In the genomic region with DNA sequence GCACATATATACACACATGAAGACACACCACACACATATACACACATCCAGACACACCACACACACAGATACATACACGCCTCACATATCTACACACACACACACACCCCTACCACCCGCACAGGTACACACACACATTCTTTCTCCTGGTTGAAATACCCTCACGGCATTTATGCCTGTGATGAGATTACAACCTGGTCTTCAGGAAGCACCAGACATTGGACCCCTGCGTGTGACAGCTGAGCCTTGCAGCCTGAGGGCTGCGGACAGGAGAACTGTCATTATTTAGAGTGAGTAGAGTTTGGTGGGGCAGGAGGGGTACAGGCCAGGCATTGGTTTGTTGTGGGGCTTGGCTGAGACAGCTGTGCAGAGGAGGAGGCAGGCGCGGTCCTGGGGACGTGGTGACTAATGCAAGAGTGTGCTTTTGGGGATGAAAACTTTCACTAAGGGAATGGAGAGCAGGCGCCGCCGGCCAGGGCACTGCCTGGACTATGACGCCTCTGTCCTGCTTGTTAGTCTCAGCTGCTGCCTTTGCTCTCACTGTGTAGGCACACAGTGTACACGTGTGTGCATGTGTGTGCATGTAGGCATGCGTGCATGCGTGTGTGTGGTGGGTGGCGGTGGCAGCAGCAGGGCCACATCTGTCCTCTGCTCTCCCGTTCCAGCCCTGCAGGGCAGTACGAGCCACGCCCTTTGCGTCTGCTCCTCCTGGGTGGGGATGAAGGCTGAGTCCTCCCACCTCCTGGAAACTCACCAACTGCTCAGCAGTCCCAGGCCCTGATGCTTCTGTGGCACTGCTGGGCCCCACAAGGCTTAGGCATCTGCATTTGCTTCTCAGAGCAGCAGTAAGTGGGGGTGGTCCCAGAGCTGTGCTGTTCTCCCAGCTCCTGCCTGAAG, we compare ENCODE assay signal across 11 cellular contexts. TPM values are rescaled to one million over a fixed set of nuclear protein-coding genes. Genes with fewer than 3 reads are reported as not detected.
DNase-seq lines count a peak whose midpoint lies in the region; ATAC-seq and TF ChIP-seq lines count a peak whose summit lies in the region.
"Had no signal": no experiment of that assay in that cellular context is flagged by ENCODE, and none has a peak within 500 bp of the region (broad histone marks: within the 10 kb centered on the region; RNA-seq: fewer than 3 reads in every experiment).

No MANE protein-coding gene starts in this region.

- H3K27me3 Mint-ChIP-seq in brain, result no peaks in the 10 kb centered on the region
- no peaks in the 10 kb centered on the region for H3K27me3 Mint-ChIP-seq in activated T-helper 2 cell treated with anti-CD3 and anti-CD28 coated beads, Interferon-gamma antibody, Interleukin-2, Interleukin-4, amounts not matched to agents 10 μg/mL and 5 μg/mL and 100 μg/mL, durations not matched to agents 14 hours and 24 hours and 36 hours (ENCODE audit: low read depth)
- H3K27me3 Mint-ChIP-seq: IgD-negative memory B cell had no signal

- no peaks in the 10 kb centered on the region for H3K9me3 Mint-ChIP-seq in brain
- no peaks in the 10 kb centered on the region for H3K9me3 Mint-ChIP-seq in activated T-helper 2 cell treated with anti-CD3 and anti-CD28 coated beads, Interferon-gamma antibody, Interleukin-2, Interleukin-4, amounts not matched to agents 10 μg/mL and 5 μg/mL and 100 μg/mL, durations not matched to agents 14 hours and 24 hours and 36 hours
- H3K9me3 Mint-ChIP-seq: IgD-negative memory B cell had no signal

- DNase-seq in HFF-Myc (ENCODE audit: extremely low read depth, low read depth), result peak; percentile 31
- peak; percentile 62 for DNase-seq in left ventricle myocardium superior
- DNase-seq in substantia nigra (lab: John Stamatoyannopoulos, UW), result no peak
- DNase-seq in stimulated activated CD4-positive, alpha-beta T cell treated with anti-CD3 and anti-CD28 coated beads, Interleukin-4, amount 100 ng/mL, for 4 hours, result no peak
- no peak for DNase-seq in NCI-H146 (lab: John Stamatoyannopoulos, UW)
- no peak for DNase-seq in activated T-helper 2 cell treated with anti-CD3 and anti-CD28 coated beads, Interferon-gamma antibody, Interleukin-2, Interleukin-4, amounts not matched to agents 10 μg/mL and 5 μg/mL and 100 μg/mL, durations not matched to agents 14 hours and 24 hours and 36 hours (ENCODE audit: low spot score)
- DNase-seq: Calu3 had no signal

- no peaks in the 10 kb centered on the region for H3K36me3 Mint-ChIP-seq in brain
- no peaks in the 10 kb centered on the region for H3K36me3 Mint-ChIP-seq in activated T-helper 2 cell treated with anti-CD3 and anti-CD28 coated beads, Interferon-gamma antibody, Interleukin-2, Interleukin-4, amounts not matched to agents 10 μg/mL and 5 μg/mL and 100 μg/mL, durations not matched to agents 14 hours and 24 hours and 36 hours (ENCODE audit: low read depth)

- ATAC-seq in left ventricle myocardium superior, result peak; percentile 77
- ATAC-seq in GM18870 (IDR thresholded peaks at IDR 0.05; ENCODE audit: unreplicated experiment), result no peak

- H3K27ac Mint-ChIP-seq in brain, result peak overlapping the region in 4 of 5 experiments; percentile 3 to 78 (median 48)
- no peak overlapping the region for H3K27ac Mint-ChIP-seq in activated T-helper 2 cell treated with anti-CD3 and anti-CD28 coated beads, Interferon-gamma antibody, Interleukin-2, Interleukin-4, amounts not matched to agents 10 μg/mL and 5 μg/mL and 100 μg/mL, durations not matched to agents 14 hours and 24 hours and 36 hours

- intact Hi-C loops in left ventricle myocardium superior (cut with micrococcal nuclease), result no loop called here
- intact Hi-C loops in activated T-helper 2 cell treated with anti-CD3 and anti-CD28 coated beads, Interferon-gamma antibody, Interleukin-2, Interleukin-4, amounts not matched to agents 10 μg/mL and 5 μg/mL and 100 μg/mL, durations not matched to agents 14 hours and 24 hours and 36 hours (cut with micrococcal nuclease), result no loop called here

- TF ChIP-seq CTCF in HFF-Myc (IDR thresholded peaks at IDR 0.05; ENCODE audit: low read depth, low read length, missing control alignments), result no peak
- TF ChIP-seq CTCF in brain (conservative IDR thresholded peaks at IDR 0.05), result no peak

- peak overlapping the region; percentile 36 for H3K27ac ChIP-seq in substantia nigra (ENCODE audit: low read depth, low read length, poor library complexity, severe bottlenecking)
- H3K27ac ChIP-seq: pancreas had no signal

- H3K4me1 Mint-ChIP-seq in brain, result peaks cover 60% of the 10 kb centered on the region
- peaks cover 1% of the 10 kb centered on the region for H3K4me1 Mint-ChIP-seq in activated T-helper 2 cell treated with anti-CD3 and anti-CD28 coated beads, Interferon-gamma antibody, Interleukin-2, Interleukin-4, amounts not matched to agents 10 μg/mL and 5 μg/mL and 100 μg/mL, durations not matched to agents 14 hours and 24 hours and 36 hours (ENCODE audit: low read depth)
- H3K4me1 Mint-ChIP-seq: IgD-negative memory B cell had no signal

- H3K4me3 ChIP-seq in HFF-Myc (replicated peaks; ENCODE audit: low read depth, low read length), result no peak overlapping the region
- H3K4me3 ChIP-seq: pancreas had no signal

- H3K4me3 Mint-ChIP-seq in brain, result no peak overlapping the region
- H3K4me3 Mint-ChIP-seq in activated T-helper 2 cell treated with anti-CD3 and anti-CD28 coated beads, Interferon-gamma antibody, Interleukin-2, Interleukin-4, amounts not matched to agents 10 μg/mL and 5 μg/mL and 100 μg/mL, durations not matched to agents 14 hours and 24 hours and 36 hours (ENCODE audit: low read depth), result no peak overlapping the region
- H3K4me3 Mint-ChIP-seq: IgD-negative memory B cell had no signal

RNA-seq across cellular contexts. Expression of a gene that starts 57.6 kb away (rescaled TPM):
- 10.1 TPM for polyA plus RNA-seq in brain (ENCODE audit: insufficient read depth, low read depth, low replicate concordance)
- total RNA-seq in left ventricle myocardium superior, result 13.1 TPM
- 7.1 and 7.5 TPM in 2 replicates for total RNA-seq in activated T-helper 2 cell treated with anti-CD3 and anti-CD28 coated beads, Interferon-gamma antibody, Interleukin-2, Interleukin-4, amounts not matched to agents 10 μg/mL and 5 μg/mL and 100 μg/mL, durations not matched to agents 14 hours and 24 hours and 36 hours

Comparison
In these comparisons a context has a peak if more than half of its experiments do, and no peak if none do; other contexts are left out.
1. DNase-seq: peak in HFF-Myc (single experiment) and left ventricle myocardium superior (single experiment); none in substantia nigra (0 of 49), stimulated activated CD4-positive, alpha-beta T cell treated with anti-CD3 and anti-CD28 coated beads, Interleukin-4, amount 100 ng/mL, for 4 hours (0 of 2), NCI-H146 (single experiment) and activated T-helper 2 cell treated with anti-CD3 and anti-CD28 coated beads, Interferon-gamma antibody, Interleukin-2, Interleukin-4, amounts not matched to agents 10 μg/mL and 5 μg/mL and 100 μg/mL, durations not matched to agents 14 hours and 24 hours and 36 hours (single experiment).